1 cellular context compared by ENCODE assay signal in genomic region chr2:26892916-26893524, GRCh38.
TF ChIP-seq lines count a peak whose summit lies in the region.

No MANE protein-coding gene starts in this region.

TF ChIP-seq in HepG2, 621 proteins besides CTCF, POLR2A, EP300 and RAD21 (continued from another document):
- no peak for TF ChIP-seq CREB3 (CRISPR knock-in tag; IDR thresholded peaks at IDR 0.05)
- no peak for TF ChIP-seq ELF4 (CRISPR knock-in tag; IDR thresholded peaks at IDR 0.05; ENCODE audit: borderline replicate concordance)
- no peak for TF ChIP-seq SCMH1 (CRISPR knock-in tag; IDR thresholded peaks at IDR 0.05; ENCODE audit: borderline replicate concordance)
- no peak for TF ChIP-seq ARHGAP35 (CRISPR knock-in tag; IDR thresholded peaks at IDR 0.05; ENCODE audit: borderline replicate concordance)
- TF ChIP-seq ZNF557 (CRISPR knock-in tag; IDR thresholded peaks at IDR 0.05): no peak
- TF ChIP-seq RNF2 (conservative IDR thresholded peaks at IDR 0.05; ENCODE audit: low read depth): no peak
- no peak for TF ChIP-seq HOXA7 (CRISPR knock-in tag; IDR thresholded peaks at IDR 0.05)
TF ChIP-seq in HepG2: peak in this region for 0.
